ENCODE assay signal across 12 cellular contexts in the genomic region with DNA sequence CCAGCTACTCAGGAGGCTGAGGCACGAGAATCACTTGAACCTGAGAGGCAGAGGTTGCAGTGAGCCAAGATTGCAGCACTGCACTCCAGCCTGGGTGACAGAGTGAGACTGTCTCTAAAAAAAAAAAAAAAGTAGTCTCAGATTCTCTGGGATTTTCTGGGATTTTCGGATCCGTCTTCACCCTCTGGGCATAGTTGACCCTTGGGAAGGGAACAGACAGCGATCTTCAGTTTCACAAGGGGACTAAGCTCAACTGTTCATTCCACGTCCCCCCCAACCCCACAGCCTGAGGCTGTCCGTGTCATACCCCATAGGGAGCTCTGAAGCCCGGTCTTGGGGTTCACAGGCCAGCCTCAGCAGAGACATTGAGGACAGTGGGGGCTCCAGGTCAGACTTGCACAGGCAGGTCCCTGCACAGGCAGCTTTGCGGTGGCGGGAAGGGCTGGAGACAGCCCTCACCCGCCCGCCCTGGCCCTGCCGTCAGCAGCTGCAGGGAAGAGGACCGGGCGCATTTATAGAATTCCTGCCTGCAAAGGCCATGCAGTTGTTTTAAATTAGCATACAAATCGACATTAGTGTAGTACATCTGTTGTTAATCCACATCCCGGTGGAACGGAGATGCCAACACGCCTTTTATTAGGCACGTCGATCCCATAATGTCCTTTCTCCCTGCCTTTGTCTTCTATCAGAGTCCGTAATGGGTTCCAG.
DNase-seq lines count a peak whose midpoint lies in the region; ATAC-seq and TF ChIP-seq lines count a peak whose summit lies in the region.
"Had no signal": no experiment of that assay in that cellular context is flagged by ENCODE, and none has a peak within 500 bp of the region (broad histone marks: within the 10 kb centered on the region; RNA-seq: fewer than 3 reads in every experiment).

No MANE protein-coding gene starts in this region.

- H3K9ac ChIP-seq in adipocyte (ENCODE audit: low read length) (no peak overlapping the region), iPS-15b (ENCODE audit: low read depth, low read length) (peak overlapping the region; percentile 26)

- H3K27me3 ChIP-seq in H7 (ENCODE audit: control insufficient read depth, insufficient read depth, low read length) (no peaks in the 10 kb centered on the region), adipocyte (replicated peaks; ENCODE audit: control insufficient read depth, insufficient read depth, low read length) (peaks cover 38% of the 10 kb centered on the region), iPS-15b (ENCODE audit: control insufficient read depth, insufficient read depth, low read length) (no peaks in the 10 kb centered on the region)
- H3K27me3 ChIP-seq: pancreas had no signal

- peak; percentile 77 for DNase-seq in H7
- peak; percentile 72 for DNase-seq in adipocyte (ENCODE audit: low read depth)
- peak; percentile 2 for DNase-seq in retinal pigment epithelial cell (ENCODE audit: low read depth)
- no peak for DNase-seq in H4 (ENCODE audit: low spot score)
- no peak for DNase-seq in NCI-H2029 (lab: John Stamatoyannopoulos, UW)
- DNase-seq in SIG-M5 treated with dmso at 0.1 percent for 504 hours (lab: John Stamatoyannopoulos, UW; ENCODE audit: unreplicated experiment), result no peak
- DNase-seq: effector memory CD8-positive, alpha-beta T cell; NCI-H69; substantia nigra had no signal

- H3K36me3 ChIP-seq in H7 (replicated peaks; ENCODE audit: control insufficient read depth, insufficient read depth, low read length) (no peaks in the 10 kb centered on the region), adipocyte (ENCODE audit: control insufficient read depth, insufficient read depth, low read length, severe bottlenecking) (no peaks in the 10 kb centered on the region), iPS-15b (ENCODE audit: control insufficient read depth, insufficient read depth, low read length) (no peaks in the 10 kb centered on the region)
- H3K36me3 ChIP-seq: pancreas had no signal

- H3K4me1 ChIP-seq in adipocyte (ENCODE audit: control insufficient read depth, insufficient read depth, low read length), result peaks cover 4% of the 10 kb centered on the region
- H3K4me1 ChIP-seq in iPS-15b (ENCODE audit: control insufficient read depth, insufficient read depth, low read length), result peaks cover 11% of the 10 kb centered on the region
- H3K4me1 ChIP-seq: pancreas had no signal

- no peak for TF ChIP-seq CTCF in retinal pigment epithelial cell (conservative IDR thresholded peaks at IDR 0.05; ENCODE audit: low read depth, low read length)

- H3K9me3 ChIP-seq in adipocyte (ENCODE audit: control insufficient read depth, low read length) (no peaks in the 10 kb centered on the region), iPS-15b (ENCODE audit: control insufficient read depth, insufficient read depth, low read length) (no peaks in the 10 kb centered on the region)
- H3K9me3 ChIP-seq: pancreas had no signal

- no peak overlapping the region for H3K4me3 ChIP-seq in H7 (ENCODE audit: insufficient read depth, low read depth, low read length)
- no peak overlapping the region for H3K4me3 ChIP-seq in adipocyte (ENCODE audit: low read length)
- H3K4me3 ChIP-seq in iPS-15b (ENCODE audit: low read depth, low read length), result no peak overlapping the region
- no peak overlapping the region for H3K4me3 ChIP-seq in retinal pigment epithelial cell (ENCODE audit: low read length)
- H3K4me3 ChIP-seq: pancreas had no signal

- no peak for ATAC-seq in GM18870 (IDR thresholded peaks at IDR 0.05; ENCODE audit: unreplicated experiment)
- ATAC-seq: effector memory CD8-positive, alpha-beta T cell; pancreas had no signal

Comparison
In these comparisons a context has a peak if more than half of its experiments do, and no peak if none do; other contexts are left out.
1. DNase-seq: peak in H7 (single experiment), adipocyte (single experiment) and retinal pigment epithelial cell (single experiment); none in H4 (single experiment), NCI-H2029 (single experiment) and SIG-M5 treated with dmso at 0.1 percent for 504 hours (single experiment).